In the genomic region with DNA sequence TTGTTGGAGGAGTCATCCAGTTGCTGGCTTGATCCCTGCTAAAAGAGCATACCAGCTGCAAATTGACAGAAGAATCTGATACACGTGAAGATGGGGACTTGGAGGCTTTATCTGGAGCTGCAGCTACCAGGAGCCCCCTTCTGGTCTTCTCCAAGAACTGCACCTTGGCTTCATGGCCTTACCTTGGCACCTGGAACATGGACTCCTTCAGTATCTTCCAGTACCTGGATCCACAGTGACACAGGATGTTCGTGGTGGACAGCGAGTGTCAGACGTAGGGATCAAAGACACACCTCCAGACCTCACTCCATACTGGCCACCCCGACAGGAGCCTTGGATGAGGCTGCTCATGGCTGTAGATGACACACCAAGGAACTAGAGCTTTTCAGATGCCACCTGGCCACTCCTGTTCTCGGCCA, we compare ENCODE assay signal across 9 cellular contexts. TPM values are rescaled to one million over a fixed set of nuclear protein-coding genes. Genes with fewer than 3 reads are reported as not detected.
A peak's percentile ranks its signal among the peaks of the same experiment; 100 is the strongest.
DNase-seq lines count a peak whose midpoint lies in the region; ATAC-seq and TF ChIP-seq lines count a peak whose summit lies in the region.
"Had no signal": no experiment of that assay in that cellular context is flagged by ENCODE, and none has a peak within 500 bp of the region (broad histone marks: within the 10 kb centered on the region; RNA-seq: fewer than 3 reads in every experiment).

No MANE protein-coding gene starts in this region.

- no peaks in the 10 kb centered on the region for H3K36me3 ChIP-seq in CD4-positive, alpha-beta memory T cell (ENCODE audit: insufficient read depth, low read length)
- no peaks in the 10 kb centered on the region for H3K36me3 ChIP-seq in endodermal cell (ENCODE audit: control insufficient read depth, insufficient read depth, low read length)

- WGBS in endodermal cell (ENCODE audit: insufficient coverage in 1 of 2, insufficient read length in 1 of 2), 2 experiments: 16 to 24% methylated on average over 6 of the region's 6 CpGs

- H3K9me3 ChIP-seq in CD4-positive, alpha-beta memory T cell (ENCODE audit: control insufficient read depth in 1 of 2, low read length in 2 of 2): no peaks in the 10 kb centered on the region
- H3K9me3 ChIP-seq in endodermal cell (ENCODE audit: control insufficient read depth, low read length): peaks cover 8% of the 10 kb centered on the region

- peak; percentile 69 to 75 (median 72) for DNase-seq in CD4-positive, alpha-beta memory T cell
- DNase-seq in HPDE6-E6E7 (ENCODE audit: extremely low spot score): peak; percentile 74
- DNase-seq in NCI-H82 (lab: John Stamatoyannopoulos, UW): peak; percentile 80
- peak; percentile 55 to 63 for DNase-seq in activated CD4-positive, alpha-beta T cell treated with anti-CD3 and anti-CD28 coated beads, Interleukin-2, amount 50 U/mL, for 48 hours
- peak; percentile 84 for DNase-seq in endodermal cell
- peak; percentile 33 for DNase-seq in midbrain (lab: John Stamatoyannopoulos, UW)
- peak; percentile 45 for DNase-seq in stimulated activated naive B cell treated with anti-CD40 and anti-IgM and Interleukin-4, amounts not matched to agents 10 μg/mL and 1 μg/mL and 100 μg/mL, for 72 hours

- no peak overlapping the region for H3K4me3 Mint-ChIP-seq in CD4-positive, alpha-beta memory T cell
- H3K4me3 Mint-ChIP-seq in endodermal cell: no peak overlapping the region
- no peak overlapping the region for H3K4me3 Mint-ChIP-seq in stimulated activated naive B cell treated with anti-CD40 and anti-IgM and Interleukin-4, amounts not matched to agents 10 μg/mL and 1 μg/mL and 100 μg/mL, for 72 hours
- H3K4me3 Mint-ChIP-seq: stimulated activated naive CD8-positive, alpha-beta T cell treated with anti-CD3 and anti-CD28 coated beads, Interleukin-15, Interleukin-2, amounts not matched to agents 100 ng/mL and 50 ng/mL, for 24 hours had no signal

- peak; percentile 83 to 87 for ATAC-seq in stimulated activated naive B cell treated with anti-CD40 and anti-IgM and Interleukin-4, amounts not matched to agents 10 μg/mL and 1 μg/mL and 100 μg/mL, for 72 hours (replicated peaks)
- ATAC-seq in HG02938 (IDR thresholded peaks at IDR 0.05; ENCODE audit: unreplicated experiment): no peak

- no peaks in the 10 kb centered on the region for H3K4me1 Mint-ChIP-seq in CD4-positive, alpha-beta memory T cell
- H3K4me1 Mint-ChIP-seq in endodermal cell: no peaks in the 10 kb centered on the region
- peaks cover 6 to 7% of the 10 kb centered on the region in 2 donors for H3K4me1 Mint-ChIP-seq in stimulated activated naive B cell treated with anti-CD40 and anti-IgM and Interleukin-4, amounts not matched to agents 10 μg/mL and 1 μg/mL and 100 μg/mL, for 72 hours

- no peak overlapping the region for H3K27ac ChIP-seq in CD4-positive, alpha-beta memory T cell (ENCODE audit: low read depth, low read length)
- no peak overlapping the region for H3K27ac ChIP-seq in endodermal cell (ENCODE audit: low read depth, low read length)

- peak; percentile 93 for TF ChIP-seq CTCF in endodermal cell (conservative IDR thresholded peaks at IDR 0.05)

- no peaks in the 10 kb centered on the region for H3K4me1 ChIP-seq in CD4-positive, alpha-beta memory T cell (ENCODE audit: insufficient read depth, low read length)
- H3K4me1 ChIP-seq in endodermal cell (ENCODE audit: control insufficient read depth, insufficient read depth, low read length): no peaks in the 10 kb centered on the region

- POLR2A ChIA-PET in CD4-positive, alpha-beta memory T cell (lab: Charles Lee; ENCODE audit: partially characterized antibody): interaction anchor here (0.8 to 1.5 kb wide), 2 partner anchors 77 to 93 kb away, joined by 3 to 7 read pairs; no protein-coding TSS in a partner anchor

- H3K27me3 ChIP-seq in CD4-positive, alpha-beta memory T cell (ENCODE audit: insufficient read depth, low read length): no peaks in the 10 kb centered on the region
- H3K27me3 ChIP-seq in endodermal cell (ENCODE audit: control insufficient read depth, insufficient read depth, low read length, poor library complexity, severe bottlenecking): no peaks in the 10 kb centered on the region

- H3K27ac Mint-ChIP-seq in CD4-positive, alpha-beta memory T cell: peak overlapping the region in 2 of 7 donors; percentile 48 to 81
- H3K27ac Mint-ChIP-seq in endodermal cell: no peak overlapping the region
- H3K27ac Mint-ChIP-seq in stimulated activated naive B cell treated with anti-CD40 and anti-IgM and Interleukin-4, amounts not matched to agents 10 μg/mL and 1 μg/mL and 100 μg/mL, for 72 hours: no peak overlapping the region
- H3K27ac Mint-ChIP-seq: stimulated activated naive CD8-positive, alpha-beta T cell treated with anti-CD3 and anti-CD28 coated beads, Interleukin-15, Interleukin-2, amounts not matched to agents 100 ng/mL and 50 ng/mL, for 24 hours had no signal

- CTCF ChIA-PET in CD4-positive, alpha-beta memory T cell (lab: Charles Lee; ENCODE audit: partially characterized antibody): interaction anchor here (0.8 to 6.8 kb wide), 16 partner anchors 10 to 155 kb away, joined by 3 to 134 read pairs (median 5); no protein-coding TSS in a partner anchor

- no peak overlapping the region for H3K4me3 ChIP-seq in CD4-positive, alpha-beta memory T cell (ENCODE audit: low read length in 2 of 2)
- H3K4me3 ChIP-seq in endodermal cell (ENCODE audit: low read length): no peak overlapping the region

- no peaks in the 10 kb centered on the region for H3K36me3 Mint-ChIP-seq in CD4-positive, alpha-beta memory T cell
- H3K36me3 Mint-ChIP-seq in endodermal cell (ENCODE audit: low read depth): no peaks in the 10 kb centered on the region
- no peaks in the 10 kb centered on the region for H3K36me3 Mint-ChIP-seq in stimulated activated naive B cell treated with anti-CD40 and anti-IgM and Interleukin-4, amounts not matched to agents 10 μg/mL and 1 μg/mL and 100 μg/mL, for 72 hours

- peaks cover 0 to 7% (median 0%) of the 10 kb centered on the region in 8 donors for H3K9me3 Mint-ChIP-seq in CD4-positive, alpha-beta memory T cell
- peaks cover 22% of the 10 kb centered on the region for H3K9me3 Mint-ChIP-seq in endodermal cell
- no peaks in the 10 kb centered on the region for H3K9me3 Mint-ChIP-seq in stimulated activated naive B cell treated with anti-CD40 and anti-IgM and Interleukin-4, amounts not matched to agents 10 μg/mL and 1 μg/mL and 100 μg/mL, for 72 hours

- no peak overlapping the region for H3K9ac ChIP-seq in endodermal cell (ENCODE audit: extremely low read depth, low read length, poor library complexity, severe bottlenecking)

- intact Hi-C loops in CD4-positive, alpha-beta memory T cell (cut with micrococcal nuclease): loop anchor here (1.0 kb wide), 2 partner anchors 76 to 138 kb away; no protein-coding TSS in a partner anchor

- H3K27me3 Mint-ChIP-seq in CD4-positive, alpha-beta memory T cell: peaks cover 0 to 1% of the 10 kb centered on the region in 2 donors
- peaks cover 13% of the 10 kb centered on the region for H3K27me3 Mint-ChIP-seq in endodermal cell (ENCODE audit: insufficient read depth)
- H3K27me3 Mint-ChIP-seq in stimulated activated naive B cell treated with anti-CD40 and anti-IgM and Interleukin-4, amounts not matched to agents 10 μg/mL and 1 μg/mL and 100 μg/mL, for 72 hours: no peaks in the 10 kb centered on the region
- H3K27me3 Mint-ChIP-seq: stimulated activated naive CD8-positive, alpha-beta T cell treated with anti-CD3 and anti-CD28 coated beads, Interleukin-15, Interleukin-2, amounts not matched to agents 100 ng/mL and 50 ng/mL, for 24 hours had no signal

RNA-seq across cellular contexts. Expression of gene ACSBG2, which starts 9.9 kb away (rescaled TPM):
- not detected for total RNA-seq in CD4-positive, alpha-beta memory T cell
- polyA plus RNA-seq in CD4-positive, alpha-beta memory T cell: not detected
- total RNA-seq in endodermal cell: not detected
- polyA plus RNA-seq in endodermal cell (2013, experiment 1 of 2): not detected
- not detected for polyA plus RNA-seq in endodermal cell (2013, experiment 2 of 2)

RNA-seq across cellular contexts. Expression of gene RFX2, which starts 15.3 kb away (rescaled TPM):
- 1 to 10 TPM; 5.6 to 6.7 TPM for total RNA-seq in CD4-positive, alpha-beta memory T cell
- 1 to 10 TPM; 3.6 to 6.0 TPM for polyA plus RNA-seq in CD4-positive, alpha-beta memory T cell
- 10 to 100 TPM in 1 of 2 donors, 1 to 10 TPM in 1; 6.6 to 11.0 TPM for total RNA-seq in endodermal cell
- 20.7 TPM for polyA plus RNA-seq in endodermal cell (2013, experiment 1 of 2)
- polyA plus RNA-seq in endodermal cell (2013, experiment 2 of 2): 17.6 TPM

Comparison
In these comparisons a context has a peak if more than half of its experiments do, and no peak if none do; other contexts are left out.
1. DNase-seq: peak in every context shown above with its lines; median percentile 84 in endodermal cell; 80 in NCI-H82; 74 in HPDE6-E6E7; 72 in CD4-positive, alpha-beta memory T cell; 59 in activated CD4-positive, alpha-beta T cell treated with anti-CD3 and anti-CD28 coated beads, Interleukin-2, amount 50 U/mL, for 48 hours; 45 in stimulated activated naive B cell treated with anti-CD40 and anti-IgM and Interleukin-4, amounts not matched to agents 10 μg/mL and 1 μg/mL and 100 μg/mL, for 72 hours; 33 in midbrain.